8 cellular contexts compared by ENCODE assay signal in the genomic region with DNA sequence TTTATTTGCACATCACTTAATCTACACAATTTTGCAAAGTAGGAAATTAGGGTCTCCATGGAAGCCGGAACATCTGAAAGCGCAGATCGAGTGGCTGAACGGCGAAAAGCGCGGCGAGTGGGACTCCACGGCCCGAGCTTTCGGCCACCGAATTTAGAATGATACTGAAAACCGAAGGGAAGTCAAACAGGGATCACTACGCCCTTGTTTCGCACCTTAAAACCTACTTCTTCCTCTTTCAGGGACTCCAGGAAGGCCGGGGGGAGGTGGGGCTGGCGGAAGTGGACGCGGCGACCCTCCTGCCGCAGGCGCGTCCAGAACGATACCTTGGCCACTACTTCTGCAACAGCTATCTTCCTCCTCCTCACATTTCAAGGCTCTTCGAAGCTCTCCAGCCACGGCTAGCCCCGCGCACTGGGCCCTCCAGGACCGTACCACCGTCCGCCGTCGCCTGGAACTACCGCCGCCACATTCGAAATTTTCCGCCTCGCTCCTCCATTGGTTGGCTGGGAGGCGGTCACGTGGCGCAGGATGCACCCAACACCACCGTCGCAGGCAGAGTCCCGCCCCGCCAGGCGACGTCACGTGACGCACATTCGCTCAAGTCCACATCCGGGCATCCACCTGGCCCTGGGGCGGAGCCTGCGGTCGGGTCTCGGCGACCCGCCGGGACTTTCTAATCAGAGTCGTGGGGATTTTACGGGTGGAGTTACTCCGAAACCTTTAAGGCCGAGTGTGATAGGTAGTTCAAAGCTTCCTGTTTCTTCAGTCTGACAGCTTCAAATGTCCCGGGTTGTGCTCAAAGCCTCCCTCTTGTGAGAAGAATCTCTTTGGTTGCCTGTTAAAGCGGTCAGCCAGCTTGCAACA.
A peak's percentile ranks its signal among the peaks of the same experiment; 100 is the strongest.
DNase-seq lines count a peak whose midpoint lies in the region; ATAC-seq and TF ChIP-seq lines count a peak whose summit lies in the region.

SGO1 (minus strand) TSS at position 474 of the 867 bp plus-strand sequence. CDS start 2,179 bp downstream, outside the sequence.

- peaks cover 24% of the 10 kb centered on the region for H3K36me3 ChIP-seq in OCI-LY3 (replicated peaks; ENCODE audit: low read depth, low read length)

- no peaks in the 10 kb centered on the region for H3K9me3 ChIP-seq in OCI-LY3 (ENCODE audit: insufficient read depth, low read length)

- no peaks in the 10 kb centered on the region for H4K20me1 ChIP-seq in OCI-LY3 (ENCODE audit: insufficient read depth, low read length)

- peaks cover 33% of the 10 kb centered on the region for H3K79me2 ChIP-seq in OCI-LY3 (ENCODE audit: low read length)

- peak; percentile 94 for ATAC-seq in GM21526 (IDR thresholded peaks at IDR 0.05; ENCODE audit: low FRiP score, unreplicated experiment)

- H3K4me2 ChIP-seq in OCI-LY3 (ENCODE audit: low read length), result peak within 1 kb of the TSS; percentile 93

- peak within 1 kb of the TSS; percentile 93 for H3K4me3 ChIP-seq in OCI-LY3 (ENCODE audit: low read length)
- H3K4me3 ChIP-seq in epithelial cell of esophagus (ENCODE audit: low read length), result peak within 1 kb of the TSS; percentile 84

- no peaks in the 10 kb centered on the region for H3K27me3 ChIP-seq in OCI-LY3 (ENCODE audit: low read depth, low read length)

- TF ChIP-seq CTCF in OCI-LY3 (IDR thresholded peaks at IDR 0.05; ENCODE audit: low read depth, low read length), result peak; percentile 10; the same call in 1 of the 2 replicates
- TF ChIP-seq CTCF in epithelial cell of esophagus (IDR thresholded peaks at IDR 0.05; ENCODE audit: insufficient read depth, low read depth, low read length, missing control alignments), result no peak

- H3K4me1 ChIP-seq in OCI-LY3 (ENCODE audit: low read length), result peaks cover 17% of the 10 kb centered on the region

- peak; percentile 98 for DNase-seq in DMS 273 (lab: John Stamatoyannopoulos, UW; ENCODE audit: unreplicated experiment)
- DNase-seq in HuH-7 (ENCODE audit: low spot score), result peak; percentile 98
- peak; percentile 99 for DNase-seq in activated CD8-positive, alpha-beta memory T cell treated with anti-CD3 and anti-CD28 coated beads, Interleukin-2, amount 50 U/mL, for 48 hours
- peak; percentile 99 for DNase-seq in epithelial cell of esophagus (ENCODE audit: low read depth)
- DNase-seq in middle frontal gyrus (ENCODE audit: extremely low spot score, low spot score), result peak; percentile 99
- peak; percentile 99 to 100 for DNase-seq in stimulated activated CD8-positive, alpha-beta memory T cell treated with anti-CD3 and anti-CD28 coated beads, Interleukin-2, amount 100 ng/mL, for 48 hours (ENCODE audit: low read depth in 2 of 2)

- H2AFZ ChIP-seq in OCI-LY3 (ENCODE audit: low read depth, low read length), result peak within 1 kb of the TSS; percentile 79

- peak within 1 kb of the TSS; percentile 97 for H3K27ac ChIP-seq in OCI-LY3 (ENCODE audit: low read length)

- H3K9ac ChIP-seq in OCI-LY3 (ENCODE audit: low read length), result peak within 1 kb of the TSS; percentile 98

Comparison
In these comparisons a context has a peak if more than half of its experiments do, and no peak if none do; other contexts are left out.
1. Peak in every context shown above with its lines: DNase-seq, ATAC-seq, H3K4me3 ChIP-seq and H3K27ac ChIP-seq.